25 cellular contexts compared by ENCODE assay signal in genomic region chr22:39375646-39376045, GRCh38.
"Had no signal": no experiment of that assay in that cellular context is flagged by ENCODE, and none has a peak within 500 bp of the region (broad histone marks: within the 10 kb centered on the region; RNA-seq: fewer than 3 reads in every experiment).

No MANE protein-coding gene starts in this region.

- H3K27me3 Mint-ChIP-seq: dendritic cell treated with granulocyte-macrophage colony-stimulating factor and Interleukin-4, amounts not matched to agents 40 ng/mL and 50 ng/mL, for 4 days had no signal

- H3K4me1 ChIP-seq: colonic mucosa, gastrocnemius medialis, heart right ventricle, left lung, lower lobe of right lung had no signal

- H3K9me3 ChIP-seq: colonic mucosa, gastrocnemius medialis, lower lobe of right lung, mucosa of descending colon had no signal

- H3K27ac Mint-ChIP-seq: dendritic cell treated with granulocyte-macrophage colony-stimulating factor and Interleukin-4, amounts not matched to agents 40 ng/mL and 50 ng/mL, for 4 days; effector memory CD8-positive, alpha-beta T cell; endodermal cell; mesothelial cell of epicardium had no signal

- H3K27ac ChIP-seq: colonic mucosa, epithelial cell of prostate, esophagus squamous epithelium, gastrocnemius medialis, heart right ventricle, left lung, lower lobe of right lung had no signal

- H3K4me1 Mint-ChIP-seq: mesothelial cell of epicardium had no signal

- H3K27me3 ChIP-seq: colonic mucosa, esophagus squamous epithelium, gastrocnemius medialis, heart right ventricle, left lung had no signal

- ATAC-seq: effector memory CD8-positive, alpha-beta T cell; esophagus mucosa; gastrocnemius medialis; heart right ventricle; left cardiac atrium; left lung; left ventricle myocardium superior; lower lobe of right lung; mucosa of descending colon had no signal

- H3K9me3 Mint-ChIP-seq: dendritic cell treated with granulocyte-macrophage colony-stimulating factor and Interleukin-4, amounts not matched to agents 40 ng/mL and 50 ng/mL, for 4 days; mesothelial cell of epicardium had no signal

- DNase-seq: cerebellar nuclear complex; colonic mucosa; cortex of kidney; effector CD8-positive, alpha-beta T cell; effector memory CD8-positive, alpha-beta T cell; endodermal cell; erythroblast; esophagus squamous epithelium; foreskin fibroblast; foreskin melanocyte; gastrocnemius medialis; glutamatergic neuron; head of caudate nucleus; heart right ventricle; hippocampal formation; left cardiac atrium; left lung; left ventricle myocardium superior; lower lobe of right lung; mesenchymal stem cell; mucosa of descending colon had no signal

- H3K4me3 ChIP-seq: colonic mucosa, esophagus squamous epithelium, gastrocnemius medialis, heart right ventricle, left lung, lower lobe of right lung, mucosa of descending colon had no signal

- H3K36me3 ChIP-seq: colonic mucosa had no signal

- H3K4me3 Mint-ChIP-seq: dendritic cell treated with granulocyte-macrophage colony-stimulating factor and Interleukin-4, amounts not matched to agents 40 ng/mL and 50 ng/mL, for 4 days; effector memory CD8-positive, alpha-beta T cell; endodermal cell; mesothelial cell of epicardium had no signal
